Comparison of ENCODE assay signal across 9 cellular contexts in the genomic region with DNA sequence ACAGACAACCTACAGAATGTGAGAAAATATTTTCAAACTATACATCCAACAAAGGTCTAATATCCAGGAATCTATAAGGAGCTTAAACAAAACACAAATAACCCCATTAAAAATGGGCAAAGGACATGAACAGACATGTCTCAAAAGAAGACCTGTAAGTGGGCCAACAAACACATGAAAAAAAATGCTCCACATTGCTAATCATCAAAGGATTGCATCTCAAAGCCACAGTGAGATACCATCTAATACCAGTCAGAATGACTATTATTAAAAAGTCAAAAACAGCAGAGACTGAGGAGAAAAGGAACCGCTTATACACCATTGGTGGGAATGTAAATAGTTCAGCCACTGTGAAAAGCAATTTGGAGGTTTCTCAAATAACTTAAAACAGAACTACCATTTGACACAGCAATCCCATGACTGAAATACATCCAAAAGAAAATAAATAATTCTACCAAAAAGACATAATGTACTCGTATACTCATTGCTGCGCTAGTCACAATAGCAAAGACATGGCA.
"Had no signal": no experiment of that assay in that cellular context is flagged by ENCODE, and none has a peak within 500 bp of the region (broad histone marks: within the 10 kb centered on the region; RNA-seq: fewer than 3 reads in every experiment).

No MANE protein-coding gene starts in this region.

- ATAC-seq: activated T-helper 17 cell treated with anti-CD3 and anti-CD28 coated beads, Interleukin-2, amount 50 U/mL, for 72 hours; naive thymus-derived CD4-positive, alpha-beta T cell had no signal

- DNase-seq: activated CD4-positive, alpha-beta T cell treated with anti-CD3 and anti-CD28 coated beads, Interleukin-2, amount 50 U/mL, for 1 hour; activated naive CD4-positive, alpha-beta T cell treated with anti-CD3 and anti-CD28 coated beads, Interleukin-2, amount 10 ng/mL, durations not matched to agents 7 days and 5 days; activated T-cell treated with anti-CD3 and anti-CD28 coated beads for 4 hours; adrenal gland; head of caudate nucleus; naive thymus-derived CD4-positive, alpha-beta T cell; retina; transverse colon had no signal

- H3K36me3 ChIP-seq: adrenal gland, transverse colon had no signal

- H3K27me3 ChIP-seq: adrenal gland, transverse colon had no signal

- H3K4me1 ChIP-seq: adrenal gland, transverse colon had no signal

- H3K27ac ChIP-seq: adrenal gland, transverse colon had no signal

- H3K4me3 ChIP-seq: adrenal gland, transverse colon had no signal

- H3K9me3 ChIP-seq: adrenal gland, transverse colon had no signal
